ENCODE assay signal across 1 cellular context in genomic region chr1:118988186-118989005, GRCh38.
TF ChIP-seq lines count a peak whose summit lies in the region.

Gene TBX15, minus strand, starts transcription at chr1:118988343. Its CDS starts 548 bp downstream, at chr1:118987795.

TF ChIP-seq in K562, 482 proteins besides CTCF, POLR2A, EP300 and RAD21:
- TF ChIP-seq ARID1B (IDR thresholded peaks at IDR 0.05) (no peak), ZNF444 (CRISPR knock-in tag; IDR thresholded peaks at IDR 0.05) (peak; percentile 69; the same call in 1 of the 2 replicates), ZNF121 (CRISPR knock-in tag; conservative IDR thresholded peaks at IDR 0.05) (no peak), NFE2L1 (tag; IDR thresholded peaks at IDR 0.05; ENCODE audit: borderline replicate concordance, low read depth) (no peak), GABPB1 (CRISPR knock-in tag; IDR thresholded peaks at IDR 0.05) (no peak), EZH2 (IDR thresholded peaks at IDR 0.05; ENCODE audit: borderline replicate concordance, low read depth, low read length) (0 out of 2 replicates have a peak, but pooled peaks have one; percentile 53), MYC (IDR thresholded peaks at IDR 0.05; ENCODE audit: low read depth, low read length) (0 out of 2 replicates have a peak, but pooled peaks have one; percentile 3), MYC (CRISPR knock-in tag; IDR thresholded peaks at IDR 0.05; ENCODE audit: borderline replicate concordance, low read depth) (no peak)
- TF ChIP-seq, protein P1, sequence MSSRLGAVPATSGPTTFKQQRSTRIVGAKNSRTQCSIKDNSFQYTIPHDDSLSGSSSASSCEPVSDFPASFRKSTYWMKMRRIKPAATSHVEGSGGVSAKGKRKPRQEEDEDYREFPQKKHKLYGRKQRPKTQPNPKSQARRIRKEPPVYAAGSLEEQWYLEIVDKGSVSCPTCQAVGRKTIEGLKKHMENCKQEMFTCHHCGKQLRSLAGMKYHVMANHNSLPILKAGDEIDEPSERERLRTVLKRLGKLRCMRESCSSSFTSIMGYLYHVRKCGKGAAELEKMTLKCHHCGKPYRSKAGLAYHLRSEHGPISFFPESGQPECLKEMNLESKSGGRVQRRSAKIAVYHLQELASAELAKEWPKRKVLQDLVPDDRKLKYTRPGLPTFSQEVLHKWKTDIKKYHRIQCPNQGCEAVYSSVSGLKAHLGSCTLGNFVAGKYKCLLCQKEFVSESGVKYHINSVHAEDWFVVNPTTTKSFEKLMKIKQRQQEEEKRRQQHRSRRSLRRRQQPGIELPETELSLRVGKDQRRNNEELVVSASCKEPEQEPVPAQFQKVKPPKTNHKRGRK (tag; IDR thresholded peaks at IDR 0.05): peak; percentile 94
- TF ChIP-seq, protein P2, sequence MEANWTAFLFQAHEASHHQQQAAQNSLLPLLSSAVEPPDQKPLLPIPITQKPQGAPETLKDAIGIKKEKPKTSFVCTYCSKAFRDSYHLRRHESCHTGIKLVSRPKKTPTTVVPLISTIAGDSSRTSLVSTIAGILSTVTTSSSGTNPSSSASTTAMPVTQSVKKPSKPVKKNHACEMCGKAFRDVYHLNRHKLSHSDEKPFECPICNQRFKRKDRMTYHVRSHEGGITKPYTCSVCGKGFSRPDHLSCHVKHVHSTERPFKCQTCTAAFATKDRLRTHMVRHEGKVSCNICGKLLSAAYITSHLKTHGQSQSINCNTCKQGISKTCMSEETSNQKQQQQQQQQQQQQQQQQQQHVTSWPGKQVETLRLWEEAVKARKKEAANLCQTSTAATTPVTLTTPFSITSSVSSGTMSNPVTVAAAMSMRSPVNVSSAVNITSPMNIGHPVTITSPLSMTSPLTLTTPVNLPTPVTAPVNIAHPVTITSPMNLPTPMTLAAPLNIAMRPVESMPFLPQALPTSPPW (CRISPR knock-in tag; IDR thresholded peaks at IDR 0.05): peak; percentile 3
